15 cellular contexts compared by ENCODE assay signal in genomic region chr1:60695633-60696032, GRCh38.
"Had no signal": no experiment of that assay in that cellular context is flagged by ENCODE, and none has a peak within 500 bp of the region (broad histone marks: within the 10 kb centered on the region; RNA-seq: fewer than 3 reads in every experiment).

No MANE protein-coding gene starts in this region.

- H3K4me1 Mint-ChIP-seq: naive thymus-derived CD4-positive, alpha-beta T cell; nephron progenitor cell; stimulated activated naive B cell treated with anti-CD40 and anti-IgM and Interleukin-4, amounts not matched to agents 10 μg/mL and 1 μg/mL and 100 μg/mL, for 72 hours; stimulated activated naive CD8-positive, alpha-beta T cell treated with anti-CD3 and anti-CD28 coated beads, Interleukin-15, amount 100 ng/mL, for 72 hours had no signal

- H3K27ac Mint-ChIP-seq: dendritic cell treated with granulocyte-macrophage colony-stimulating factor and Interleukin-4, amounts not matched to agents 40 ng/mL and 50 ng/mL, for 4 days; effector memory CD8-positive, alpha-beta T cell; naive thymus-derived CD4-positive, alpha-beta T cell; nephron progenitor cell; stimulated activated naive B cell treated with anti-CD40 and anti-IgM and Interleukin-4, amounts not matched to agents 10 μg/mL and 1 μg/mL and 100 μg/mL, for 72 hours; stimulated activated naive CD8-positive, alpha-beta T cell treated with anti-CD3 and anti-CD28 coated beads, Interleukin-15, amount 100 ng/mL, for 72 hours had no signal

- ATAC-seq: effector memory CD8-positive, alpha-beta T cell; foreskin keratinocyte; naive thymus-derived CD4-positive, alpha-beta T cell; psoas muscle; stimulated activated naive B cell treated with anti-CD40 and anti-IgM and Interleukin-4, amounts not matched to agents 10 μg/mL and 1 μg/mL and 100 μg/mL, for 72 hours; stimulated activated naive CD8-positive, alpha-beta T cell treated with anti-CD3 and anti-CD28 coated beads, Interleukin-15, amount 100 ng/mL, for 72 hours had no signal

- H3K27me3 Mint-ChIP-seq: dendritic cell treated with granulocyte-macrophage colony-stimulating factor and Interleukin-4, amounts not matched to agents 40 ng/mL and 50 ng/mL, for 4 days had no signal

- DNase-seq: cerebellar nuclear complex; effector memory CD8-positive, alpha-beta T cell; erythroblast; foreskin keratinocyte; naive thymus-derived CD4-positive, alpha-beta T cell; nephron progenitor cell; psoas muscle; retina; sigmoid colon; stimulated activated CD4-positive, alpha-beta T cell treated with anti-CD3 and anti-CD28 coated beads, Interleukin-2, amount 100 ng/mL, for 24 hours; stimulated activated CD4-positive, alpha-beta T cell treated with anti-CD3 and anti-CD28 coated beads, Interleukin-4, amount 100 ng/mL, for 4 hours; stimulated activated naive B cell treated with anti-CD40 and anti-IgM and Interleukin-4, amounts not matched to agents 10 μg/mL and 1 μg/mL and 100 μg/mL, for 72 hours; stimulated activated naive CD8-positive, alpha-beta T cell treated with anti-CD3 and anti-CD28 coated beads, Interleukin-15, amount 100 ng/mL, for 72 hours; trophoblast cell had no signal

- H3K4me3 Mint-ChIP-seq: dendritic cell treated with granulocyte-macrophage colony-stimulating factor and Interleukin-4, amounts not matched to agents 40 ng/mL and 50 ng/mL, for 4 days; effector memory CD8-positive, alpha-beta T cell; naive thymus-derived CD4-positive, alpha-beta T cell; nephron progenitor cell; stimulated activated naive B cell treated with anti-CD40 and anti-IgM and Interleukin-4, amounts not matched to agents 10 μg/mL and 1 μg/mL and 100 μg/mL, for 72 hours; stimulated activated naive CD8-positive, alpha-beta T cell treated with anti-CD3 and anti-CD28 coated beads, Interleukin-15, amount 100 ng/mL, for 72 hours had no signal

- H3K36me3 Mint-ChIP-seq: naive thymus-derived CD4-positive, alpha-beta T cell; stimulated activated naive B cell treated with anti-CD40 and anti-IgM and Interleukin-4, amounts not matched to agents 10 μg/mL and 1 μg/mL and 100 μg/mL, for 72 hours had no signal
